Comparison of ENCODE assay signal across 10 cellular contexts in genomic region chr1:8217809-8218208, GRCh38.
DNase-seq lines count a peak whose midpoint lies in the region; ATAC-seq and TF ChIP-seq lines count a peak whose summit lies in the region.
"Had no signal": no experiment of that assay in that cellular context is flagged by ENCODE, and none has a peak within 500 bp of the region (broad histone marks: within the 10 kb centered on the region; RNA-seq: fewer than 3 reads in every experiment).

No MANE protein-coding gene starts in this region.

- peaks cover 8% of the 10 kb centered on the region for H3K4me1 Mint-ChIP-seq in activated T-cell treated with anti-CD3 and anti-CD28 coated beads, Interleukin-2, amount 50 U/mL, for 24 hours (ENCODE audit: low read depth)
- H3K4me1 Mint-ChIP-seq in central memory CD8-positive, alpha-beta T cell: peaks cover 24% of the 10 kb centered on the region

- WGBS in testis, 2 donors: 28 to 38% methylated on average over 4 of the region's 4 CpGs

- H3K36me3 Mint-ChIP-seq in activated T-cell treated with anti-CD3 and anti-CD28 coated beads, Interleukin-2, amount 50 U/mL, for 24 hours (ENCODE audit: low read depth): no peaks in the 10 kb centered on the region
- no peaks in the 10 kb centered on the region for H3K36me3 Mint-ChIP-seq in central memory CD8-positive, alpha-beta T cell (ENCODE audit: insufficient read depth)

- peaks cover 51% of the 10 kb centered on the region for H3K27me3 Mint-ChIP-seq in activated T-cell treated with anti-CD3 and anti-CD28 coated beads, Interleukin-2, amount 50 U/mL, for 24 hours
- peaks cover 31% of the 10 kb centered on the region for H3K27me3 Mint-ChIP-seq in central memory CD8-positive, alpha-beta T cell

- ATAC-seq in central memory CD8-positive, alpha-beta T cell (replicated peaks; ENCODE audit: extremely low read depth, poor library complexity, severe bottlenecking): no peak

- H3K4me3 ChIP-seq in mucosa of stomach (ENCODE audit: low read length): no peak overlapping the region
- H3K4me3 ChIP-seq in testis: peak overlapping the region; percentile 43 to 51

- no peak overlapping the region for H3K27ac Mint-ChIP-seq in activated T-cell treated with anti-CD3 and anti-CD28 coated beads, Interleukin-2, amount 50 U/mL, for 24 hours
- H3K27ac Mint-ChIP-seq in central memory CD8-positive, alpha-beta T cell (ENCODE audit: low read depth): peak overlapping the region; percentile 67

- intact Hi-C loops in testis (cut with DNase I; ENCODE audit: low total_unique reads): no loop called here

- no peaks in the 10 kb centered on the region for H3K9me3 Mint-ChIP-seq in activated T-cell treated with anti-CD3 and anti-CD28 coated beads, Interleukin-2, amount 50 U/mL, for 24 hours
- no peaks in the 10 kb centered on the region for H3K9me3 Mint-ChIP-seq in central memory CD8-positive, alpha-beta T cell

- no peak for TF ChIP-seq CTCF in testis (IDR thresholded peaks at IDR 0.05)

- H3K9ac ChIP-seq in mucosa of stomach (ENCODE audit: low read length): peak overlapping the region; percentile 63

- H3K4me1 ChIP-seq in mucosa of stomach (ENCODE audit: control insufficient read depth, insufficient read depth, low read length) (peaks cover 9% of the 10 kb centered on the region), testis (peaks cover 7% of the 10 kb centered on the region)

- no peaks in the 10 kb centered on the region for H3K9me3 ChIP-seq in mucosa of stomach (ENCODE audit: control insufficient read depth, low read length)
- no peaks in the 10 kb centered on the region for H3K9me3 ChIP-seq in testis

- TF ChIP-seq POLR2A in testis (IDR thresholded peaks at IDR 0.05): no peak

- peak overlapping the region in 1 of 2 donors; percentile 83 for H3K27ac ChIP-seq in testis

- H3K4me3 Mint-ChIP-seq in activated T-cell treated with anti-CD3 and anti-CD28 coated beads, Interleukin-2, amount 50 U/mL, for 24 hours: peak overlapping the region; percentile 57
- H3K4me3 Mint-ChIP-seq in central memory CD8-positive, alpha-beta T cell: peak overlapping the region; percentile 76

- DNase-seq in activated T-cell treated with anti-CD3 and anti-CD28 coated beads, Interleukin-2, amount 50 U/mL, for 24 hours: no peak
- DNase-seq in activated T-cell treated with anti-CD3 and anti-CD28 coated beads, Interleukin-2, amount 50 U/mL, for 1 hour: no peak
- DNase-seq in central memory CD8-positive, alpha-beta T cell (ENCODE audit: low spot score in 2 of 2): no peak
- DNase-seq in testis: no peak
- DNase-seq in NCI-H774 (lab: John Stamatoyannopoulos, UW): no peak
- DNase-seq in A172 (ENCODE audit: low spot score): no peak
- no peak for DNase-seq in activated CD4-positive, alpha-beta T cell treated with anti-CD3 and anti-CD28 coated beads, Interleukin-2, amount 50 U/mL, for 4 hours
- DNase-seq: central memory CD4-positive, alpha-beta T cell; NK-92 treated with Interleukin-12 subunit alpha and Interleukin-12 subunit beta, amount 100 ng/mL, for 24 hours had no signal

- H3K27me3 ChIP-seq in mucosa of stomach (ENCODE audit: control insufficient read depth, insufficient read depth, low read length): no peaks in the 10 kb centered on the region
- H3K27me3 ChIP-seq in testis: no peaks in the 10 kb centered on the region

- H3K36me3 ChIP-seq in mucosa of stomach (ENCODE audit: control insufficient read depth, insufficient read depth, low read length) (no peaks in the 10 kb centered on the region), testis (ENCODE audit: low read depth, missing control alignments) (no peaks in the 10 kb centered on the region)
